Comparison of ENCODE assay signal across 8 cellular contexts in genomic region chr15:45429974-45430792, GRCh38. TPM values are rescaled to one million over a fixed set of nuclear protein-coding genes. Genes with fewer than 3 reads are reported as not detected.
DNase-seq lines count a peak whose midpoint lies in the region; ATAC-seq lines count a peak whose summit lies in the region.

No MANE protein-coding gene starts in this region.

- peaks cover 7% of the 10 kb centered on the region for H3K4me1 Mint-ChIP-seq in activated CD4-positive, alpha-beta memory T cell treated with anti-CD3 and anti-CD28 coated beads, Interleukin-2, amount 10 ng/mL, durations not matched to agents 7 days and 5 days
- no peaks in the 10 kb centered on the region for H3K4me1 Mint-ChIP-seq in memory B cell

- ATAC-seq in GM21576 (IDR thresholded peaks at IDR 0.05; ENCODE audit: unreplicated experiment) (peak; percentile 84), memory B cell (ENCODE audit: low read depth) (peak; percentile 94)

- no peaks in the 10 kb centered on the region for H3K9me3 Mint-ChIP-seq in activated CD4-positive, alpha-beta memory T cell treated with anti-CD3 and anti-CD28 coated beads, Interleukin-2, amount 10 ng/mL, durations not matched to agents 7 days and 5 days
- H3K9me3 Mint-ChIP-seq in memory B cell = no peaks in the 10 kb centered on the region

- no peak overlapping the region for H3K27ac Mint-ChIP-seq in activated CD4-positive, alpha-beta memory T cell treated with anti-CD3 and anti-CD28 coated beads, Interleukin-2, amount 10 ng/mL, durations not matched to agents 7 days and 5 days
- no peak overlapping the region for H3K27ac Mint-ChIP-seq in memory B cell

- POLR2A ChIA-PET in activated CD4-positive, alpha-beta memory T cell treated with anti-CD3 and anti-CD28 coated beads, Interleukin-2, amount 10 ng/mL, durations not matched to agents 7 days and 5 days (lab: Charles Lee) = interaction anchor here (0.6 to 2.1 kb wide), 3 partner anchors 27 to 1599 kb away, joined by 3 to 9 read pairs (median 5); a partner anchor contains a TSS

- H3K27me3 Mint-ChIP-seq in activated CD4-positive, alpha-beta memory T cell treated with anti-CD3 and anti-CD28 coated beads, Interleukin-2, amount 10 ng/mL, durations not matched to agents 7 days and 5 days = peaks cover 31% of the 10 kb centered on the region
- H3K27me3 Mint-ChIP-seq in memory B cell = no peaks in the 10 kb centered on the region

- peak; percentile 58 for DNase-seq in COLO668 (lab: John Stamatoyannopoulos, UW; ENCODE audit: unreplicated experiment)
- DNase-seq in NAMALWA (ENCODE audit: low spot score) = peak; percentile 45
- DNase-seq in activated CD4-positive, alpha-beta memory T cell treated with anti-CD3 and anti-CD28 coated beads, Interleukin-2, amount 10 ng/mL, durations not matched to agents 7 days and 5 days = peak; percentile 86
- DNase-seq in effector CD8-positive, alpha-beta T cell (lab: John Stamatoyannopoulos, UW) = peak; percentile 87
- peak; percentile 88 to 94 for DNase-seq in memory B cell (ENCODE audit: low spot score in 2 of 2)
- peak; percentile 92 for DNase-seq in stimulated activated CD8-positive, alpha-beta memory T cell treated with anti-CD3 and anti-CD28 coated beads, Interleukin-15, amount 100 ng/mL, for 24 hours (ENCODE audit: low read depth)
- no peak for DNase-seq in amniotic stem cell (lab: John Stamatoyannopoulos, UW)

- H3K36me3 Mint-ChIP-seq in activated CD4-positive, alpha-beta memory T cell treated with anti-CD3 and anti-CD28 coated beads, Interleukin-2, amount 10 ng/mL, durations not matched to agents 7 days and 5 days (ENCODE audit: low read depth) = no peaks in the 10 kb centered on the region
- H3K36me3 Mint-ChIP-seq in memory B cell = no peaks in the 10 kb centered on the region

- CTCF ChIA-PET in activated CD4-positive, alpha-beta memory T cell treated with anti-CD3 and anti-CD28 coated beads, Interleukin-2, amount 10 ng/mL, durations not matched to agents 7 days and 5 days (lab: Charles Lee) = interaction anchor here (0.6 to 3.6 kb wide), 26 partner anchors 9 to 229 kb away, joined by 3 to 92 read pairs (median 4); a partner anchor contains a TSS

- H3K4me3 Mint-ChIP-seq in activated CD4-positive, alpha-beta memory T cell treated with anti-CD3 and anti-CD28 coated beads, Interleukin-2, amount 10 ng/mL, durations not matched to agents 7 days and 5 days = peak overlapping the region; percentile 41
- peak overlapping the region; percentile 39 for H3K4me3 Mint-ChIP-seq in memory B cell

RNA-seq across cellular contexts. Expression of gene GATM, which starts 51.8 kb away (rescaled TPM):
- total RNA-seq in activated CD4-positive, alpha-beta memory T cell treated with anti-CD3 and anti-CD28 coated beads, Interleukin-2, amount 10 ng/mL, durations not matched to agents 7 days and 5 days = 1 to 10 TPM; 1.9 to 2.2 TPM
